Comparison of ENCODE assay signal across 6 cellular contexts in genomic region chr22:19446603-19447387, GRCh38.
DNase-seq lines count a peak whose midpoint lies in the region; ATAC-seq and TF ChIP-seq lines count a peak whose summit lies in the region.

No MANE protein-coding gene starts in this region.

- H3K36me3 Mint-ChIP-seq in stimulated activated naive CD8-positive, alpha-beta T cell treated with anti-CD3 and anti-CD28 coated beads, Interleukin-15, Interleukin-2, amounts not matched to agents 100 ng/mL and 50 ng/mL, for 24 hours (ENCODE audit: low read depth), result peaks cover 47% of the 10 kb centered on the region

- no peaks in the 10 kb centered on the region for H3K27me3 Mint-ChIP-seq in stimulated activated naive CD8-positive, alpha-beta T cell treated with anti-CD3 and anti-CD28 coated beads, Interleukin-15, Interleukin-2, amounts not matched to agents 100 ng/mL and 50 ng/mL, for 24 hours

- no peak for ATAC-seq in stimulated activated naive CD8-positive, alpha-beta T cell treated with anti-CD3 and anti-CD28 coated beads, Interleukin-15, Interleukin-2, amounts not matched to agents 100 U/mL and 50 U/mL, for 24 hours
- ATAC-seq in HG03342 (IDR thresholded peaks at IDR 0.05; ENCODE audit: unreplicated experiment), result no peak

- no peaks in the 10 kb centered on the region for H3K9me3 Mint-ChIP-seq in stimulated activated naive CD8-positive, alpha-beta T cell treated with anti-CD3 and anti-CD28 coated beads, Interleukin-15, Interleukin-2, amounts not matched to agents 100 ng/mL and 50 ng/mL, for 24 hours

- peak overlapping the region; percentile 83 for H3K27ac Mint-ChIP-seq in stimulated activated naive CD8-positive, alpha-beta T cell treated with anti-CD3 and anti-CD28 coated beads, Interleukin-15, Interleukin-2, amounts not matched to agents 100 ng/mL and 50 ng/mL, for 24 hours

- H3K27me3 ChIP-seq in effector memory CD4-positive, alpha-beta T cell (replicated peaks; ENCODE audit: control insufficient read depth, insufficient read depth, low read length, poor library complexity, severe bottlenecking), result no peaks in the 10 kb centered on the region

- H3K4me3 ChIP-seq in effector memory CD4-positive, alpha-beta T cell (ENCODE audit: insufficient read depth, low read depth, low read length, poor library complexity, severe bottlenecking), result peak overlapping the region; percentile 70

- H3K4me1 ChIP-seq in effector memory CD4-positive, alpha-beta T cell (ENCODE audit: control insufficient read depth, insufficient read depth, low read length, poor library complexity, severe bottlenecking), result peaks cover 14% of the 10 kb centered on the region

- in situ Hi-C loops in GM13976 (cut with MboI; ENCODE audit: low sequenced_read_pairs, unreplicated experiment), result no loop called here

- peak overlapping the region; percentile 96 for H3K4me3 Mint-ChIP-seq in stimulated activated naive CD8-positive, alpha-beta T cell treated with anti-CD3 and anti-CD28 coated beads, Interleukin-15, Interleukin-2, amounts not matched to agents 100 ng/mL and 50 ng/mL, for 24 hours

- H3K9me3 ChIP-seq in effector memory CD4-positive, alpha-beta T cell (ENCODE audit: control insufficient read depth, low read length), result no peaks in the 10 kb centered on the region

- no peak for DNase-seq in stimulated activated naive CD8-positive, alpha-beta T cell treated with anti-CD3 and anti-CD28 coated beads, Interleukin-15, Interleukin-2, amounts not matched to agents 100 U/mL and 50 U/mL, for 24 hours
- no peak for DNase-seq in effector memory CD4-positive, alpha-beta T cell
- DNase-seq in retina, result peak; percentile 51
- DNase-seq in GM13976 (ENCODE audit: low spot score), result no peak

- H3K36me3 ChIP-seq in effector memory CD4-positive, alpha-beta T cell (ENCODE audit: control insufficient read depth, insufficient read depth, low read length), result peaks cover 14% of the 10 kb centered on the region

- no peak for TF ChIP-seq CTCF in GM13976 (IDR thresholded peaks at IDR 0.05; ENCODE audit: borderline replicate concordance, control extremely low read depth, extremely low read depth, insufficient read depth, missing control alignments)

- peak overlapping the region; percentile 77 for H3K27ac ChIP-seq in effector memory CD4-positive, alpha-beta T cell (ENCODE audit: insufficient read depth, low read length, poor library complexity, severe bottlenecking)

- peaks cover 49% of the 10 kb centered on the region for H3K4me1 Mint-ChIP-seq in stimulated activated naive CD8-positive, alpha-beta T cell treated with anti-CD3 and anti-CD28 coated beads, Interleukin-15, Interleukin-2, amounts not matched to agents 100 ng/mL and 50 ng/mL, for 24 hours (ENCODE audit: low read depth)
